ENCODE assay signal across 6 cellular contexts in the genomic region with DNA sequence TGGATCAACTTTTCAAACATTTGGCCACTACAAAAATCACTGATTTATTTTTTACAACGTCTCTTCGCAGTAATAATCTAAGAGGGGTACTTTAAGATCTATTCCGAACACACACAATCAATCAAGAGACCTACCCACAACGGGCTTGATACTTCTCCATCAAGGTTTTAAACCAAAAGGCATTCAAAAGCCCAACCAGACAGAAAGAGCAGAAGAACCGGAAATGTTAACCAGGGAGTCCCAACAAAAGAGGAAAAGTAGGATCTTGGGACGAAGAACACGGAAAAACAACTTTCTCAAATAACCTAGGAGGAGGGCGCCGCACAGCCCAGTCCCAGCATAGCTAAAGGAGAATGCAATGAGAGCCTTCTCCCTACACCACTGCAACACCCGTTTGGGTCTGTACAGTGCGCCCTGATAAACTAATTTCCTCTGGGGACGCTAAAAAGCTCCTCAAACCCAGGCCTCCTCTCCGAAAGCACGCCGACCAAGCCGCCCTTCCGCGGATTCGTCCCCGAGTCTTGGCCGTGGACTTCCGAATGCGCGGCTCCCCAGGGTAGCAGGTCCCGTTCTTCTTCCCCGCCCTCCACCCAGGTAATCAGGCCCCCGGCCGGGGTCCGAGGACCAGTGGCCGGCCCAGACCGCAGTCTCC. TPM values are rescaled to one million over a fixed set of nuclear protein-coding genes. Genes with fewer than 3 reads are reported as not detected.
DNase-seq lines count a peak whose midpoint lies in the region; ATAC-seq lines count a peak whose summit lies in the region.

No MANE protein-coding gene starts in this region.

- POLR2A ChIA-PET in CD8-positive, alpha-beta memory T cell (lab: Charles Lee) = no interaction called here
- POLR2A ChIA-PET in activated naive CD8-positive, alpha-beta T cell treated with anti-CD3 and anti-CD28 coated beads, Interleukin-2, amount 10 ng/mL, durations not matched to agents 7 days and 5 days (lab: Charles Lee) = interaction anchor here (0.9 to 1.5 kb wide), 4 partner anchors 37 to 224 kb away, joined by 3 to 4 read pairs (median 3); a partner anchor contains a TSS

- peak; percentile 22 for ATAC-seq in HG02884 (IDR thresholded peaks at IDR 0.05; ENCODE audit: unreplicated experiment)
- peak; percentile 30 for ATAC-seq in activated naive CD8-positive, alpha-beta T cell treated with anti-CD3 and anti-CD28 coated beads, Interleukin-2, amount 10 ng/mL, durations not matched to agents 7 days and 5 days (ENCODE audit: low read depth)

- no peaks in the 10 kb centered on the region for H3K27me3 ChIP-seq in CD8-positive, alpha-beta memory T cell (ENCODE audit: insufficient read depth, low read length, poor library complexity, severe bottlenecking)
- no peaks in the 10 kb centered on the region for H3K27me3 ChIP-seq in mononuclear cell (ENCODE audit: insufficient read depth, low read length)

- H3K9me3 Mint-ChIP-seq in CD8-positive, alpha-beta memory T cell = no peaks in the 10 kb centered on the region
- no peaks in the 10 kb centered on the region for H3K9me3 Mint-ChIP-seq in activated naive CD8-positive, alpha-beta T cell treated with anti-CD3 and anti-CD28 coated beads, Interleukin-2, amount 10 ng/mL, durations not matched to agents 7 days and 5 days

- no peaks in the 10 kb centered on the region for H3K27me3 Mint-ChIP-seq in CD8-positive, alpha-beta memory T cell
- H3K27me3 Mint-ChIP-seq in activated naive CD8-positive, alpha-beta T cell treated with anti-CD3 and anti-CD28 coated beads, Interleukin-2, amount 10 ng/mL, durations not matched to agents 7 days and 5 days = no peaks in the 10 kb centered on the region

- peak overlapping the region; percentile 86 to 98 (median 88) for H3K4me3 Mint-ChIP-seq in CD8-positive, alpha-beta memory T cell
- peak overlapping the region; percentile 94 for H3K4me3 Mint-ChIP-seq in activated naive CD8-positive, alpha-beta T cell treated with anti-CD3 and anti-CD28 coated beads, Interleukin-2, amount 10 ng/mL, durations not matched to agents 7 days and 5 days

- H3K36me3 ChIP-seq in CD8-positive, alpha-beta memory T cell (ENCODE audit: insufficient read depth, low read length) = peaks cover 20% of the 10 kb centered on the region

- peak overlapping the region; percentile 78 for H3K27ac ChIP-seq in CD8-positive, alpha-beta memory T cell (ENCODE audit: low read depth, low read length)

- H3K4me3 ChIP-seq in CD8-positive, alpha-beta memory T cell (ENCODE audit: low read length) = peak overlapping the region; percentile 57
- peak overlapping the region; percentile 87 for H3K4me3 ChIP-seq in mononuclear cell (ENCODE audit: low read length)

- DNase-seq in CD8-positive, alpha-beta memory T cell = peak in 1 of 5 donors; percentile 9
- no peak for DNase-seq in activated naive CD8-positive, alpha-beta T cell treated with anti-CD3 and anti-CD28 coated beads, Interleukin-2, amount 10 ng/mL, durations not matched to agents 7 days and 5 days
- DNase-seq in cerebellum (ENCODE audit: low spot score) = no peak
- no peak for DNase-seq in AML-193 (lab: John Stamatoyannopoulos, UW)

- peak overlapping the region; percentile 71 to 98 (median 92) for H3K27ac Mint-ChIP-seq in CD8-positive, alpha-beta memory T cell
- peak overlapping the region; percentile 87 for H3K27ac Mint-ChIP-seq in activated naive CD8-positive, alpha-beta T cell treated with anti-CD3 and anti-CD28 coated beads, Interleukin-2, amount 10 ng/mL, durations not matched to agents 7 days and 5 days

- H3K36me3 Mint-ChIP-seq in CD8-positive, alpha-beta memory T cell = peaks cover 0 to 41% (median 13%) of the 10 kb centered on the region in 3 donors
- H3K36me3 Mint-ChIP-seq in activated naive CD8-positive, alpha-beta T cell treated with anti-CD3 and anti-CD28 coated beads, Interleukin-2, amount 10 ng/mL, durations not matched to agents 7 days and 5 days = peaks cover 12% of the 10 kb centered on the region

- peaks cover 35% of the 10 kb centered on the region for H3K4me1 ChIP-seq in CD8-positive, alpha-beta memory T cell (ENCODE audit: insufficient read depth, low read length)
- H3K4me1 ChIP-seq in mononuclear cell (ENCODE audit: insufficient read depth, low read length) = peaks cover 32% of the 10 kb centered on the region

- no peaks in the 10 kb centered on the region for H3K9me3 ChIP-seq in CD8-positive, alpha-beta memory T cell (ENCODE audit: low read length)
- H3K9me3 ChIP-seq in mononuclear cell (ENCODE audit: low read depth, low read length) = no peaks in the 10 kb centered on the region

- CTCF ChIA-PET in CD8-positive, alpha-beta memory T cell (lab: Charles Lee) = interaction anchor here (0.9 to 1.3 kb wide), 3 partner anchors 9 to 49 kb away, joined by 3 to 5 read pairs (median 3); no protein-coding TSS in a partner anchor

- H3K4me1 Mint-ChIP-seq in CD8-positive, alpha-beta memory T cell = peaks cover 41 to 53% (median 53%) of the 10 kb centered on the region in 3 donors
- peaks cover 32% of the 10 kb centered on the region for H3K4me1 Mint-ChIP-seq in activated naive CD8-positive, alpha-beta T cell treated with anti-CD3 and anti-CD28 coated beads, Interleukin-2, amount 10 ng/mL, durations not matched to agents 7 days and 5 days

RNA-seq across cellular contexts. Expression of a gene that starts 0.6 kb away (rescaled TPM):
- total RNA-seq in CD8-positive, alpha-beta memory T cell = 100 to 1,000 TPM; 397 to 449 TPM
- polyA plus RNA-seq in CD8-positive, alpha-beta memory T cell = 213 TPM
- total RNA-seq in activated naive CD8-positive, alpha-beta T cell treated with anti-CD3 and anti-CD28 coated beads, Interleukin-2, amount 10 ng/mL, durations not matched to agents 7 days and 5 days = 100 to 1,000 TPM; 309 to 343 TPM
- 224 TPM for total RNA-seq in mononuclear cell
- 180 TPM for total RNA-seq in cerebellum

RNA-seq across cellular contexts. Expression of a gene that starts 7.1 kb away (rescaled TPM):
- 10 to 100 TPM; 10.8 to 12.8 TPM for total RNA-seq in CD8-positive, alpha-beta memory T cell
- 0.22 TPM for polyA plus RNA-seq in CD8-positive, alpha-beta memory T cell
- total RNA-seq in activated naive CD8-positive, alpha-beta T cell treated with anti-CD3 and anti-CD28 coated beads, Interleukin-2, amount 10 ng/mL, durations not matched to agents 7 days and 5 days = 1 to 10 TPM; 3.8 to 4.0 TPM
- total RNA-seq in mononuclear cell = 2.1 TPM
- 11.9 TPM for total RNA-seq in cerebellum

RNA-seq across cellular contexts. Expression of a gene that starts 18.7 kb away (rescaled TPM):
- total RNA-seq in CD8-positive, alpha-beta memory T cell = under 1 TPM; 0.61 to 0.82 TPM
- polyA plus RNA-seq in CD8-positive, alpha-beta memory T cell = not detected
- total RNA-seq in activated naive CD8-positive, alpha-beta T cell treated with anti-CD3 and anti-CD28 coated beads, Interleukin-2, amount 10 ng/mL, durations not matched to agents 7 days and 5 days = under 1 TPM; 0.23 to 0.61 TPM
- total RNA-seq in mononuclear cell = under 0.01 TPM
- total RNA-seq in cerebellum = 27.8 TPM

RNA-seq across cellular contexts. Expression of a gene that starts 37.0 kb away (rescaled TPM):
- 10 to 100 TPM; 79.1 to 79.4 TPM for total RNA-seq in CD8-positive, alpha-beta memory T cell
- polyA plus RNA-seq in CD8-positive, alpha-beta memory T cell = 24.4 TPM
- 10 to 100 TPM; 40.3 to 40.4 TPM for total RNA-seq in activated naive CD8-positive, alpha-beta T cell treated with anti-CD3 and anti-CD28 coated beads, Interleukin-2, amount 10 ng/mL, durations not matched to agents 7 days and 5 days
- total RNA-seq in mononuclear cell = 6.3 TPM
- total RNA-seq in cerebellum = 18.5 TPM

RNA-seq across cellular contexts. Expression of a gene that starts 45.2 kb away (rescaled TPM):
- total RNA-seq in CD8-positive, alpha-beta memory T cell = not detected
- not detected for polyA plus RNA-seq in CD8-positive, alpha-beta memory T cell
- total RNA-seq in activated naive CD8-positive, alpha-beta T cell treated with anti-CD3 and anti-CD28 coated beads, Interleukin-2, amount 10 ng/mL, durations not matched to agents 7 days and 5 days = not detected
- total RNA-seq in mononuclear cell (not detected), cerebellum (not detected)

Comparison
In these comparisons a context has a peak if more than half of its experiments do, and no peak if none do; other contexts are left out.
1. RNA of a gene that starts 18.7 kb away (total RNA-seq): 27.8 TPM in cerebellum (single experiment); 0.61 to 0.82 TPM in CD8-positive, alpha-beta memory T cell, 0.23 to 0.61 TPM in activated naive CD8-positive, alpha-beta T cell treated with anti-CD3 and anti-CD28 coated beads, Interleukin-2, amount 10 ng/mL, durations not matched to agents 7 days and 5 days and under 0.01 TPM in mononuclear cell (single experiment); every median in the first group is over 10 times any median in the second.